Comparison of ENCODE assay signal across 11 cellular contexts in genomic region chr19:37988758-37989635, GRCh38.
A peak's percentile ranks its signal among the peaks of the same experiment; 100 is the strongest.
DNase-seq lines count a peak whose midpoint lies in the region; ATAC-seq and TF ChIP-seq lines count a peak whose summit lies in the region.
"Had no signal": no experiment of that assay in that cellular context is flagged by ENCODE, and none has a peak within 500 bp of the region (broad histone marks: within the 10 kb centered on the region; RNA-seq: fewer than 3 reads in every experiment).

No MANE protein-coding gene starts in this region.

- CTCF ChIA-PET in CD8-positive, alpha-beta T cell (lab: Charles Lee) = interaction anchor here (0.8 kb wide), 1 partner anchor 15 kb away, joined by 3 read pairs; no protein-coding TSS in a partner anchor

- peak overlapping the region; percentile 41 for H3K27ac Mint-ChIP-seq in CD8-positive, alpha-beta T cell
- H3K27ac Mint-ChIP-seq in chondrocyte (ENCODE audit: unreplicated experiment) = peak overlapping the region; percentile 63
- H3K27ac Mint-ChIP-seq in naive B cell = peak overlapping the region; percentile 80 to 99 (median 88)

- intact Hi-C loops in CD8-positive, alpha-beta T cell (cut with DNase I, micrococcal nuclease) = no loop called here

- no peaks in the 10 kb centered on the region for H3K9me3 ChIP-seq in CD8-positive, alpha-beta T cell (ENCODE audit: low read length)

- H3K36me3 ChIP-seq in CD8-positive, alpha-beta T cell (ENCODE audit: insufficient read depth, low read length) = no peaks in the 10 kb centered on the region

- no peak overlapping the region for H3K4me3 ChIP-seq in CD8-positive, alpha-beta T cell (ENCODE audit: low read depth, low read length)

- H3K27me3 Mint-ChIP-seq in CD8-positive, alpha-beta T cell (ENCODE audit: low read depth) = no peaks in the 10 kb centered on the region
- H3K27me3 Mint-ChIP-seq in chondrocyte (ENCODE audit: low read depth) (no peaks in the 10 kb centered on the region), naive B cell (no peaks in the 10 kb centered on the region)

- no peak for DNase-seq in CD8-positive, alpha-beta T cell
- DNase-seq in M059J (ENCODE audit: low read depth) (peak; percentile 27), chondrocyte (ENCODE audit: low spot score) (no peak), naive B cell (no peak), DMS153 (lab: John Stamatoyannopoulos, UW) (no peak), omental fat pad (ENCODE audit: low spot score) (no peak), AG20443 (ENCODE audit: low spot score) (no peak)
- DNase-seq: amygdala, head of caudate nucleus, NCI-H1436 had no signal

- peaks cover 12% of the 10 kb centered on the region for H3K4me1 ChIP-seq in CD8-positive, alpha-beta T cell (ENCODE audit: insufficient read depth, low read length)

- POLR2A ChIA-PET in CD8-positive, alpha-beta T cell (lab: Charles Lee) = interaction anchor here (0.6 kb wide), 1 partner anchor 47 kb away, joined by 3 read pairs; no protein-coding TSS in a partner anchor

- H3K4me1 Mint-ChIP-seq in CD8-positive, alpha-beta T cell (ENCODE audit: low read depth) = peaks cover 21% of the 10 kb centered on the region
- H3K4me1 Mint-ChIP-seq in chondrocyte (ENCODE audit: low read depth) (peaks cover 10% of the 10 kb centered on the region), naive B cell (peaks cover 64 to 85% (median 85%) of the 10 kb centered on the region in 3 donors)

- no peaks in the 10 kb centered on the region for H3K9me3 Mint-ChIP-seq in CD8-positive, alpha-beta T cell
- H3K9me3 Mint-ChIP-seq in chondrocyte (ENCODE audit: low read depth) (no peaks in the 10 kb centered on the region), naive B cell (no peaks in the 10 kb centered on the region)

- H3K27me3 ChIP-seq in CD8-positive, alpha-beta T cell (ENCODE audit: insufficient read depth, low read length) = no peaks in the 10 kb centered on the region

- no peak overlapping the region for H3K4me3 Mint-ChIP-seq in CD8-positive, alpha-beta T cell
- H3K4me3 Mint-ChIP-seq in chondrocyte (ENCODE audit: unreplicated experiment) = no peak overlapping the region
- H3K4me3 Mint-ChIP-seq in naive B cell = peak overlapping the region in 5 of 8 donors; percentile 0 to 70 (median 21)

- H3K36me3 Mint-ChIP-seq in CD8-positive, alpha-beta T cell = peaks cover under 1% of the 10 kb centered on the region
- H3K36me3 Mint-ChIP-seq in chondrocyte (ENCODE audit: low read depth) (no peaks in the 10 kb centered on the region), naive B cell (peaks cover 1 to 3% of the 10 kb centered on the region in 2 donors)

- ATAC-seq in CD8-positive, alpha-beta T cell = no peak
- ATAC-seq in naive B cell (ENCODE audit: low read depth in 2 of 2) = no peak
- ATAC-seq in omental fat pad (ENCODE audit: low FRiP score) = no peak
- ATAC-seq in HG03520 (IDR thresholded peaks at IDR 0.05; ENCODE audit: unreplicated experiment) = no peak

- TF ChIP-seq CTCF in CD8-positive, alpha-beta T cell (IDR thresholded peaks at IDR 0.05) = no peak
- TF ChIP-seq CTCF in chondrocyte (IDR thresholded peaks at IDR 0.05) (no peak), omental fat pad (IDR thresholded peaks at IDR 0.05) (no peak)

- no peak overlapping the region for H3K27ac ChIP-seq in CD8-positive, alpha-beta T cell (ENCODE audit: low read depth, low read length)

Comparison
In these comparisons a context has a peak if more than half of its experiments do, and no peak if none do; other contexts are left out.
1. H3K4me3 Mint-ChIP-seq: peak in naive B cell (5 of 8); none in CD8-positive, alpha-beta T cell (single experiment) and chondrocyte (single experiment).
2. Peak in every context shown above with its lines, with median percentiles within 50 percentile points of each other: H3K27ac Mint-ChIP-seq.